In genomic region chr12:109433618-109434017, GRCh38 we compare ENCODE assay signal across 11 cellular contexts. TPM values are rescaled to one million over a fixed set of nuclear protein-coding genes. Genes with fewer than 3 reads are reported as not detected.
DNase-seq lines count a peak whose midpoint lies in the region; ATAC-seq and TF ChIP-seq lines count a peak whose summit lies in the region.
"Had no signal": no experiment of that assay in that cellular context is flagged by ENCODE, and none has a peak within 500 bp of the region (broad histone marks: within the 10 kb centered on the region; RNA-seq: fewer than 3 reads in every experiment).

No MANE protein-coding gene starts in this region.

- CTCF ChIA-PET in HEK293 (lab: Yijun Ruan, JAX), result interaction anchor here (0.6 to 3.6 kb wide), 31 partner anchors 7 to 1103 kb away, joined by 3 to 38 read pairs (median 4); partner anchors contain the start of genes KCTD10, MVK and UBE3B

- TF ChIP-seq CTCF in AG10803 (conservative IDR thresholded peaks at IDR 0.05; ENCODE audit: low read length) (peak; percentile 40), HEK293 (tag by site-specific recombination; IDR thresholded peaks at IDR 0.05) (peak; percentile 23; the same call in 1 of the 2 replicates), choroid plexus epithelial cell (conservative IDR thresholded peaks at IDR 0.05; ENCODE audit: low read depth, low read length) (peak; percentile 49), mucosa of descending colon (IDR thresholded peaks at IDR 0.05) (no peak)

- H3K27me3 Mint-ChIP-seq in effector memory CD8-positive, alpha-beta T cell, result no peaks in the 10 kb centered on the region
- H3K27me3 Mint-ChIP-seq: stimulated activated naive CD8-positive, alpha-beta T cell treated with anti-CD3 and anti-CD28 coated beads, Interleukin-15, amount 100 ng/mL, for 72 hours had no signal

- no peak for DNase-seq in AG10803 (ENCODE audit: low read depth)
- DNase-seq in choroid plexus epithelial cell (ENCODE audit: low read depth), result no peak
- DNase-seq in mucosa of descending colon, result no peak
- DNase-seq in effector memory CD8-positive, alpha-beta T cell, result no peak
- no peak for DNase-seq in NCI-H2171 (lab: John Stamatoyannopoulos, UW)
- DNase-seq in NCI-H2227 (lab: John Stamatoyannopoulos, UW; ENCODE audit: unreplicated experiment), result no peak
- DNase-seq: GF-D8; stimulated activated naive CD8-positive, alpha-beta T cell treated with anti-CD3 and anti-CD28 coated beads, Interleukin-15, amount 100 ng/mL, for 72 hours had no signal

- no peaks in the 10 kb centered on the region for H3K9me3 ChIP-seq in HEK293 (ENCODE audit: control insufficient read depth, insufficient read depth, low read depth, low read length)
- no peaks in the 10 kb centered on the region for H3K9me3 ChIP-seq in mucosa of descending colon
- H3K9me3 ChIP-seq: HAP-1 had no signal

- no peaks in the 10 kb centered on the region for H3K4me1 ChIP-seq in HEK293 (ENCODE audit: control insufficient read depth, insufficient read depth, low read length)
- peaks cover 3% of the 10 kb centered on the region for H3K4me1 ChIP-seq in mucosa of descending colon (ENCODE audit: low read depth)
- H3K4me1 ChIP-seq: HAP-1 had no signal

- H3K4me3 ChIP-seq in AG10803 (ENCODE audit: low read length), result no peak overlapping the region
- H3K4me3 ChIP-seq in HEK293 (ENCODE audit: low read depth, low read length), result no peak overlapping the region
- H3K4me3 ChIP-seq in choroid plexus epithelial cell (ENCODE audit: low read depth, low read length), result no peak overlapping the region
- H3K4me3 ChIP-seq in mucosa of descending colon, result no peak overlapping the region
- H3K4me3 ChIP-seq: HAP-1 had no signal

- peaks cover 9 to 10% of the 10 kb centered on the region in 2 donors for H3K4me1 Mint-ChIP-seq in effector memory CD8-positive, alpha-beta T cell (ENCODE audit: low read depth in 2 of 2)

- POLR2A ChIA-PET in HEK293 (lab: Yijun Ruan, JAX), result interaction anchor here (1.5 kb wide), 1 partner anchor 44 kb away, joined by 6 read pairs; the partner anchor contains the start of genes KCTD10 and UBE3B

- H3K36me3 ChIP-seq in HEK293 (ENCODE audit: control insufficient read depth in 2 of 2, insufficient read depth in 1 of 2, low read length in 2 of 2) (no peaks in the 10 kb centered on the region), mucosa of descending colon (ENCODE audit: low read depth) (no peaks in the 10 kb centered on the region)
- H3K36me3 ChIP-seq: HAP-1 had no signal

- no peak overlapping the region for H3K27ac Mint-ChIP-seq in effector memory CD8-positive, alpha-beta T cell
- H3K27ac Mint-ChIP-seq: stimulated activated naive CD8-positive, alpha-beta T cell treated with anti-CD3 and anti-CD28 coated beads, Interleukin-15, amount 100 ng/mL, for 72 hours had no signal

- H3K4me3 Mint-ChIP-seq in effector memory CD8-positive, alpha-beta T cell, result no peak overlapping the region
- H3K4me3 Mint-ChIP-seq: stimulated activated naive CD8-positive, alpha-beta T cell treated with anti-CD3 and anti-CD28 coated beads, Interleukin-15, amount 100 ng/mL, for 72 hours had no signal

- H3K27ac ChIP-seq in HEK293 (ENCODE audit: extremely low read depth, low read depth, low read length), result no peak overlapping the region

- peaks cover 6% of the 10 kb centered on the region for H3K36me3 Mint-ChIP-seq in effector memory CD8-positive, alpha-beta T cell (ENCODE audit: insufficient read depth)

- ATAC-seq in mucosa of descending colon (peak; percentile 47), HG02798 (IDR thresholded peaks at IDR 0.05; ENCODE audit: poor library complexity, unreplicated experiment) (no peak)
- no peak for ATAC-seq in effector memory CD8-positive, alpha-beta T cell (replicated peaks)

- intact Hi-C loops in mucosa of descending colon (cut with DNase I, micrococcal nuclease), result loop anchor here in 1 of 2 donors (5.0 kb wide), 1 partner anchor 44 kb away; the partner anchor contains the start of genes KCTD10 and UBE3B

- H3K9me3 Mint-ChIP-seq in effector memory CD8-positive, alpha-beta T cell, result no peaks in the 10 kb centered on the region
- H3K9me3 Mint-ChIP-seq: stimulated activated naive CD8-positive, alpha-beta T cell treated with anti-CD3 and anti-CD28 coated beads, Interleukin-15, amount 100 ng/mL, for 72 hours had no signal

TF ChIP-seq in HEK293, 187 proteins besides CTCF, POLR2A, EP300 and RAD21:
- TF ChIP-seq ZNF677 (tag by site-specific recombination; IDR thresholded peaks at IDR 0.05) (no peak), ZNF274 (IDR thresholded peaks at IDR 0.05; ENCODE audit: low read length) (no peak), ZNF274 (tag by site-specific recombination; IDR thresholded peaks at IDR 0.05; ENCODE audit: borderline replicate concordance) (no peak), ZSCAN16 (tag by site-specific recombination; IDR thresholded peaks at IDR 0.05) (no peak), BCL11A (tag by site-specific recombination; IDR thresholded peaks at IDR 0.05; ENCODE audit: low read depth) (no peak), ZSCAN23 (tag by site-specific recombination; IDR thresholded peaks at IDR 0.05) (no peak), ZBTB11 (tag by site-specific recombination; conservative IDR thresholded peaks at IDR 0.05; ENCODE audit: low read depth) (no peak), ZNF221 (tag by site-specific recombination; IDR thresholded peaks at IDR 0.05; ENCODE audit: borderline replicate concordance) (no peak), ZNF707 (tag by site-specific recombination; IDR thresholded peaks at IDR 0.05) (no peak), ZNF2 (tag by site-specific recombination; IDR thresholded peaks at IDR 0.05) (no peak), ZNF266 (tag by site-specific recombination; IDR thresholded peaks at IDR 0.05; ENCODE audit: low read depth) (no peak), ZNF449 (tag by site-specific recombination; IDR thresholded peaks at IDR 0.05) (no peak), ZXDB (tag by site-specific recombination; IDR thresholded peaks at IDR 0.05) (no peak), ZNF366 (tag by site-specific recombination; conservative IDR thresholded peaks at IDR 0.05) (no peak), KLF8 (tag by site-specific recombination; IDR thresholded peaks at IDR 0.05) (no peak), ZNF426 (tag by site-specific recombination; IDR thresholded peaks at IDR 0.05) (no peak), ZNF776 (tag by site-specific recombination; IDR thresholded peaks at IDR 0.05; ENCODE audit: borderline replicate concordance) (no peak)

RNA-seq across cellular contexts. Expression of gene KCTD10, which starts 43.5 kb away (rescaled TPM):
- 10 to 100 TPM; 81.1 to 86.3 (median 86.0) TPM for total RNA-seq in mucosa of descending colon

RNA-seq across cellular contexts. Expression of gene UBE3B, which starts 43.8 kb away (rescaled TPM):
- total RNA-seq in mucosa of descending colon, result 10 to 100 TPM; 52.5 to 62.3 (median 54.6) TPM
